In the genomic region with DNA sequence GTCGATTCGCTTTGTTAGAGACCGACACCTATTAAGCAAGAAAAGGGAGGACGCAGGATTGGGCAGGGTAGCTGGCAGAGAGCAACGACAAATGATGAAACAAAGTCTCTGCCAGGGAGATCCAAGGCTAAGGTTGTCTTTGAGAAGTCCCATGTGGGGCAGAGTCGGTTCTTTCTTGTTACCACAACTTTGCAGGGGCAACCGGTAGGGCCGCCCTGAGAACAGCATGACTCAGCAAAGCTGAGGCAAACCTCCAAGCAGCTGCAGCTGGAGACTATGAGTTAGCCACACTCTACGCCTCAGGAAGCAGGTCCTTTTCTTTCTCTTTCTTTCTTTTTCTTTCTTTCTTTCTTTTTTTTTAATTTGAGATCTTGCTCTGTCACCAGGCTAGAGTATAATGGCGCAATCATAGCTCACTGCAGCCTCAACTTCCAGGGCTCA, we compare ENCODE assay signal across 9 cellular contexts.
DNase-seq lines count a peak whose midpoint lies in the region; ATAC-seq and TF ChIP-seq lines count a peak whose summit lies in the region.
"Had no signal": no experiment of that assay in that cellular context is flagged by ENCODE, and none has a peak within 500 bp of the region (broad histone marks: within the 10 kb centered on the region; RNA-seq: fewer than 3 reads in every experiment).

No MANE protein-coding gene starts in this region.

- DNase-seq in NCI-H1105 treated with DMSO at 0.1 percent for 48 hours (lab: John Stamatoyannopoulos, UW) (peak; percentile 60), activated T-cell treated with anti-CD3 and anti-CD28 coated beads for 48 hours (ENCODE audit: low read depth) (peak; percentile 33), cardiac muscle cell (ENCODE audit: low read depth in 1 of 2, low spot score in 1 of 2) (peak in 1 of 2 donors; percentile 81), cerebellum (ENCODE audit: low spot score) (no peak), NCI-H1694 treated with DMSO at 0.1 percent for 48 hours (lab: John Stamatoyannopoulos, UW) (no peak)
- DNase-seq in stimulated activated CD4-positive, alpha-beta T cell treated with anti-CD3 and anti-CD28 coated beads, Interleukin-1b, Interleukin-23, amount 100 ng/mL, for 48 hours, result peak; percentile 51

- TF ChIP-seq CTCF in cardiac muscle cell (IDR thresholded peaks at IDR 0.05; ENCODE audit: low read depth, low read length), result peak; percentile 9

- H3K27me3 ChIP-seq in cardiac muscle cell, result no peaks in the 10 kb centered on the region
- H3K27me3 ChIP-seq: upper lobe of left lung had no signal

- H3K36me3 ChIP-seq in cardiac muscle cell, result no peaks in the 10 kb centered on the region
- H3K36me3 ChIP-seq: upper lobe of left lung had no signal

- no peak overlapping the region for H3K4me3 ChIP-seq in cardiac muscle cell
- H3K4me3 ChIP-seq: upper lobe of left lung had no signal

- no peak for TF ChIP-seq POLR2A in GM18505 (IDR thresholded peaks at IDR 0.05; ENCODE audit: borderline replicate concordance, extremely low read depth, insufficient read depth, insufficient read length)

- H3K27ac ChIP-seq in cardiac muscle cell, result no peak overlapping the region
- H3K27ac ChIP-seq: upper lobe of left lung had no signal

- no peaks in the 10 kb centered on the region for H3K9me3 ChIP-seq in cardiac muscle cell (ENCODE audit: low read depth)
- H3K9me3 ChIP-seq: upper lobe of left lung had no signal

- ATAC-seq in GM18505 (IDR thresholded peaks at IDR 0.05; ENCODE audit: unreplicated experiment), result peak; percentile 93
- ATAC-seq in HG02623 (IDR thresholded peaks at IDR 0.05; ENCODE audit: unreplicated experiment), result peak; percentile 80

- peaks cover 3% of the 10 kb centered on the region for H3K4me1 ChIP-seq in cardiac muscle cell (ENCODE audit: low read depth)

Comparison
In these comparisons a context has a peak if more than half of its experiments do, and no peak if none do; other contexts are left out.
1. DNase-seq: peak in NCI-H1105 treated with DMSO at 0.1 percent for 48 hours (single experiment), activated T-cell treated with anti-CD3 and anti-CD28 coated beads for 48 hours (single experiment) and stimulated activated CD4-positive, alpha-beta T cell treated with anti-CD3 and anti-CD28 coated beads, Interleukin-1b, Interleukin-23, amount 100 ng/mL, for 48 hours (single experiment); none in cerebellum (single experiment) and NCI-H1694 treated with DMSO at 0.1 percent for 48 hours (single experiment).